Comparison of ENCODE assay signal across 8 cellular contexts in genomic region chr19:45902651-45903625, GRCh38. TPM values are rescaled to one million over a fixed set of nuclear protein-coding genes. Genes with fewer than 3 reads are reported as not detected.
DNase-seq lines count a peak whose midpoint lies in the region; ATAC-seq and TF ChIP-seq lines count a peak whose summit lies in the region.

No MANE protein-coding gene starts in this region.

- peak overlapping the region; percentile 46 to 66 (median 52) for H3K4me3 ChIP-seq in liver (ENCODE audit: low read depth in 1 of 3, low read length in 3 of 3)

- TF ChIP-seq RAD21 in liver (IDR thresholded peaks at IDR 0.05) = no peak

- ATAC-seq in GM19395 (IDR thresholded peaks at IDR 0.05; ENCODE audit: unreplicated experiment) = peak; percentile 84
- peak; percentile 76 for ATAC-seq in HG03558 (IDR thresholded peaks at IDR 0.05; ENCODE audit: extremely low read depth, unreplicated experiment)

- H3K36me3 ChIP-seq in liver (ENCODE audit: control insufficient read depth in 4 of 4, insufficient read depth in 3 of 4, low read depth in 1 of 4, low read length in 3 of 4) = peaks cover 2 to 5% (median 3%) of the 10 kb centered on the region in 4 donors

- H3K9me3 ChIP-seq in liver (ENCODE audit: control insufficient read depth in 4 of 4, low read length in 3 of 4) = no peaks in the 10 kb centered on the region

- no peaks in the 10 kb centered on the region for H3K27me3 ChIP-seq in liver (ENCODE audit: control insufficient read depth in 4 of 4, insufficient read depth in 4 of 4, low read length in 3 of 4)

- peak; percentile 100 for DNase-seq in CD1c-positive myeloid dendritic cell (ENCODE audit: extremely low spot score)
- peak; percentile 98 for DNase-seq in NCI-H748 (lab: John Stamatoyannopoulos, UW; ENCODE audit: unreplicated experiment)
- DNase-seq in activated CD4-positive, alpha-beta T cell treated with anti-CD3 and anti-CD28 coated beads, Interleukin-2, amount 50 U/mL, for 24 hours (ENCODE audit: low read depth in 1 of 2, low spot score in 1 of 2) = peak; percentile 99
- DNase-seq in dermis blood vessel endothelial cell = peak; percentile 98
- peak; percentile 100 for DNase-seq in stimulated activated CD4-positive, alpha-beta T cell treated with anti-CD3 and anti-CD28 coated beads, Interleukin-4, amount 100 ng/mL, for 1 hour

- peak overlapping the region in 1 of 2 donors; percentile 8 for H3K9ac ChIP-seq in liver (ENCODE audit: low read depth in 1 of 2, low read length in 2 of 2)

- peak overlapping the region; percentile 9 to 23 for H3K27ac ChIP-seq in liver (ENCODE audit: low read depth in 1 of 2, low read length in 2 of 2)

- 2% methylated on average over 73 of the region's 73 CpGs for WGBS in liver

- TF ChIP-seq CTCF in liver (IDR thresholded peaks at IDR 0.05; ENCODE audit: low read depth, low read length, missing input control) = no peak

- peaks cover 9 to 27% (median 15%) of the 10 kb centered on the region in 4 donors for H3K4me1 ChIP-seq in liver (ENCODE audit: control insufficient read depth in 4 of 4, insufficient read depth in 4 of 4, low read length in 3 of 4)

TF ChIP-seq in liver, 16 proteins besides CTCF, POLR2A, EP300 and RAD21:
- TF ChIP-seq YY1 (IDR thresholded peaks at IDR 0.05) (peak; percentile 72), NR2F2 (IDR thresholded peaks at IDR 0.05) (no peak), GABPA (IDR thresholded peaks at IDR 0.05 in 1 of 2, conservative IDR thresholded peaks at IDR 0.05 in 1 of 2) (peak in 1 of 2 donors; percentile 58)

RNA-seq across cellular contexts. Expression of gene MYPOP, which starts 0.5 kb away (rescaled TPM):
- 1.4 and 2.7 TPM in 2 replicates for total RNA-seq in dermis blood vessel endothelial cell
- 1 to 10 TPM in 1 of 2 donors, under 1 TPM in 1; 0.70 to 1.8 TPM for total RNA-seq in liver
- polyA plus RNA-seq in liver = 1 to 10 TPM in 1 of 2 donors, under 1 TPM in 1; 0.90 to 3.0 TPM

RNA-seq across cellular contexts. Expression of gene NANOS2, which starts 11.6 kb away (rescaled TPM):
- total RNA-seq in dermis blood vessel endothelial cell (not detected in 2 replicates), liver (not detected)
- polyA plus RNA-seq in liver = not detected

RNA-seq across cellular contexts. Expression of gene IRF2BP1, which starts 17.0 kb away (rescaled TPM):
- total RNA-seq in dermis blood vessel endothelial cell = 31.6 and 32.7 TPM in 2 replicates
- total RNA-seq in liver = 10 to 100 TPM; 16.5 to 16.8 TPM
- polyA plus RNA-seq in liver = 10 to 100 TPM in 1 of 2 donors, 1 to 10 TPM in 1; 4.9 to 16.3 TPM

RNA-seq across cellular contexts. Expression of gene FOXA3, which starts 38.8 kb away (rescaled TPM):
- 0.14 TPM in 1 of 2 replicates, not detected in the other for total RNA-seq in dermis blood vessel endothelial cell
- total RNA-seq in liver = 10 to 100 TPM; 12.3 to 30.8 TPM
- polyA plus RNA-seq in liver = 10 to 100 TPM; 11.5 to 37.1 TPM

RNA-seq across cellular contexts. Expression of gene SYMPK, which starts 40.0 kb away (rescaled TPM):
- 32.7 and 55.1 TPM in 2 replicates for total RNA-seq in dermis blood vessel endothelial cell
- total RNA-seq in liver = 10 to 100 TPM; 22.2 to 26.1 TPM
- polyA plus RNA-seq in liver = 10 to 100 TPM in 1 of 2 donors, 1 to 10 TPM in 1; 5.5 to 26.0 TPM

Comparison
In these comparisons a context has a peak if more than half of its experiments do, and no peak if none do; other contexts are left out.
1. Peak in every context shown above with its lines: DNase-seq, ATAC-seq, H3K4me3 ChIP-seq and H3K27ac ChIP-seq.